ENCODE assay signal across 10 cellular contexts in the genomic region with DNA sequence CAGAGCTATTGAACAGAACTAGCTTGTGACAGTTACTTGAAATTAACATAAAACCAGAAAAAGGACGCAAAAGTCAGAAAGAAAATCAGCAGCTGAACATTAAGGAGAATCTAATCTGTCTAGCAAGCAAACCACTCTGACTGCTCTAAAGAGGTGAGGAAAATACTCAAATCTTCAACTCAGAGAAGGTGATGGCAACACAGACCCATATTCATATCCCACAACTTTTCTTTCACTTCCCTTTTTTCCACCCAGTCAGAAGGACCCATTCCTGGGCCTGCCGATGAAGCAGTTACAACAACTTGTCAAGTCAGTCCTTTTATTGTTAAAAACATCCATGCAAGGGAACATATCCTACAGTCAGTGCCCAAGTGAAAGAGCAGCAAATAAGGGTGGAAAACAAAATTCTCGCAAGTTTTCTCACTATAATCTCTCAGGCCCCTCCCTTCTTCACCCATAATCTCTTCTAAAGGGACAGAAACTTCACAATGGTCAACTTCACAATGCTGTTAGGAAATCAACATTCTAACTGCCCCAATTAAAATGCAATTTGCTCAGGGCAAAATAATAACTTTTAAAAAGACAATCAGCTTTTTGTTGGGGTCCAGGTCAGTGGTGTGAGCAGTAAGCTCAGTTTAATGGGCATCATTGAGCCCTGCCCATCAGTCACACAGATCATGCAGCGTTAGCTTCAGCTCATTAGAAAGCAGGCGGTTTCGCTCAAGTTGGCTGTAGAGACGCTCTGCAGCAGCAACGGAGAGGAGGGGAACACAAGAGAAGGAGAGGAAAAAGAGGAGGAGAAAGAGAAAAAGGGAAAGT. TPM values are rescaled to one million over a fixed set of nuclear protein-coding genes. Genes with fewer than 3 reads are reported as not detected.
DNase-seq lines count a peak whose midpoint lies in the region; ATAC-seq and TF ChIP-seq lines count a peak whose summit lies in the region.
"Had no signal": no experiment of that assay in that cellular context is flagged by ENCODE, and none has a peak within 500 bp of the region (broad histone marks: within the 10 kb centered on the region; RNA-seq: fewer than 3 reads in every experiment).

No MANE protein-coding gene starts in this region.

- peaks cover 66% of the 10 kb centered on the region for H3K4me1 ChIP-seq in CD8-positive, alpha-beta T cell (ENCODE audit: insufficient read depth, low read length)
- peaks cover 16% of the 10 kb centered on the region for H3K4me1 ChIP-seq in HAP-1
- no peaks in the 10 kb centered on the region for H3K4me1 ChIP-seq in mesenchymal stem cell (ENCODE audit: control insufficient read depth, insufficient read depth, low read depth, low read length)

- no peak overlapping the region for H2BK12ac ChIP-seq in mesenchymal stem cell (ENCODE audit: low read length in 2 of 2)

- no peak overlapping the region for H4K8ac ChIP-seq in mesenchymal stem cell (ENCODE audit: low read length)

- no peaks in the 10 kb centered on the region for H3K9me3 Mint-ChIP-seq in CD8-positive, alpha-beta T cell

- H3K4me2 ChIP-seq in mesenchymal stem cell (ENCODE audit: low read length, poor library complexity, severe bottlenecking), result no peak overlapping the region

- H3K9me3 ChIP-seq in CD8-positive, alpha-beta T cell (ENCODE audit: low read length), result no peaks in the 10 kb centered on the region
- H3K9me3 ChIP-seq in HAP-1, result no peaks in the 10 kb centered on the region
- H3K9me3 ChIP-seq in mesenchymal stem cell (ENCODE audit: control insufficient read depth, low read length), result peaks cover 3% of the 10 kb centered on the region

- peaks cover 82% of the 10 kb centered on the region for H3K36me3 Mint-ChIP-seq in CD8-positive, alpha-beta T cell

- no peak overlapping the region for H2BK120ac ChIP-seq in mesenchymal stem cell (ENCODE audit: low read depth, low read length)

- no peak overlapping the region for H3K18ac ChIP-seq in mesenchymal stem cell (ENCODE audit: low read depth in 1 of 2, low read length in 2 of 2)

- ATAC-seq in CD8-positive, alpha-beta T cell, result peak; percentile 3

- in situ Hi-C loops in HAP-1 (cut with MboI; ENCODE audit: low sequenced_read_pairs), result no loop called here

- POLR2A ChIA-PET in CD8-positive, alpha-beta T cell (lab: Charles Lee), result interaction anchor here (0.6 to 3.5 kb wide), 10 partner anchors 9 to 176 kb away, joined by 3 to 27 read pairs (median 4); partner anchors contain the start of gene RPS27

- no peak for DNase-seq in CD8-positive, alpha-beta T cell
- peak; percentile 52 to 53 for DNase-seq in HAP-1 (ENCODE audit: low spot score in 2 of 2)
- DNase-seq in SKM-1 (lab: John Stamatoyannopoulos, UW; ENCODE audit: unreplicated experiment), result peak; percentile 85
- DNase-seq in mesenchymal stem cell, result no peak
- no peak for DNase-seq in AG08396 (ENCODE audit: low spot score)
- no peak for DNase-seq in mesenteric fat pad (ENCODE audit: low spot score)
- DNase-seq in dermis blood vessel endothelial cell, result no peak
- no peak for DNase-seq in middle frontal gyrus (ENCODE audit: extremely low spot score, low spot score)
- DNase-seq: midbrain had no signal

- peaks cover 15% of the 10 kb centered on the region for H3K79me1 ChIP-seq in mesenchymal stem cell (replicated peaks; ENCODE audit: low read length, poor library complexity, severe bottlenecking)

- intact Hi-C loops in CD8-positive, alpha-beta T cell (cut with DNase I, micrococcal nuclease), result loop anchor here in 1 of 2 experiments (2.0 kb wide), 1 partner anchor 62 kb away; the partner anchor contains the start of gene UBAP2L

- peak overlapping the region in 1 of 2 experiments; percentile 17 for H3K14ac ChIP-seq in mesenchymal stem cell (ENCODE audit: low read length in 2 of 2)

- H3K4me3 ChIP-seq in CD8-positive, alpha-beta T cell (ENCODE audit: low read depth, low read length), result peak overlapping the region; percentile 14
- H3K4me3 ChIP-seq in HAP-1 (no peak overlapping the region), mesenchymal stem cell (ENCODE audit: insufficient read depth in 1 of 2, low read depth in 1 of 2, low read length in 2 of 2) (no peak overlapping the region)

- no peak overlapping the region for H2AK5ac ChIP-seq in mesenchymal stem cell (ENCODE audit: low read length, severe bottlenecking)

- H4K91ac ChIP-seq in mesenchymal stem cell (ENCODE audit: low read length), result no peak overlapping the region

- 99% methylated on average over 8 of the region's 8 CpGs for WGBS in mesenchymal stem cell

- H3K4me1 Mint-ChIP-seq in CD8-positive, alpha-beta T cell (ENCODE audit: low read depth), result peaks cover 79% of the 10 kb centered on the region

- no peaks in the 10 kb centered on the region for H3K27me3 ChIP-seq in CD8-positive, alpha-beta T cell (ENCODE audit: insufficient read depth, low read length)
- H3K27me3 ChIP-seq in HAP-1 (ENCODE audit: low read depth) (no peaks in the 10 kb centered on the region), mesenchymal stem cell (ENCODE audit: control insufficient read depth in 1 of 2, insufficient read depth in 1 of 2, low read length in 2 of 2) (no peaks in the 10 kb centered on the region)

- H3K4ac ChIP-seq in mesenchymal stem cell (ENCODE audit: low read depth in 1 of 2, low read length in 2 of 2), result no peak overlapping the region

- no peak for TF ChIP-seq CTCF in CD8-positive, alpha-beta T cell (IDR thresholded peaks at IDR 0.05)

- no peak overlapping the region for H2AFZ ChIP-seq in mesenchymal stem cell (ENCODE audit: low read depth, low read length)

- peak overlapping the region; percentile 7 for H3K9ac ChIP-seq in mesenchymal stem cell (ENCODE audit: low read length)

- H3K23ac ChIP-seq in mesenchymal stem cell (ENCODE audit: low read length in 2 of 2), result no peak overlapping the region

- H2BK15ac ChIP-seq in mesenchymal stem cell (ENCODE audit: low read depth, poor library complexity, severe bottlenecking), result no peak overlapping the region

- peak overlapping the region; percentile 61 for H3K4me3 Mint-ChIP-seq in CD8-positive, alpha-beta T cell

- no peaks in the 10 kb centered on the region for H3K27me3 Mint-ChIP-seq in CD8-positive, alpha-beta T cell (ENCODE audit: low read depth)

- H3K36me3 ChIP-seq in CD8-positive, alpha-beta T cell (ENCODE audit: insufficient read depth, low read length), result peaks cover 44% of the 10 kb centered on the region
- H3K36me3 ChIP-seq in HAP-1 (replicated peaks) (peaks cover 75% of the 10 kb centered on the region), mesenchymal stem cell (ENCODE audit: control insufficient read depth in 1 of 2, insufficient read depth in 2 of 2, low read depth in 1 of 2, low read length in 2 of 2) (peaks cover 29 to 89% of the 10 kb centered on the region in 2 experiments)

- peak overlapping the region; percentile 95 for H3K27ac Mint-ChIP-seq in CD8-positive, alpha-beta T cell

- H3K27ac ChIP-seq in CD8-positive, alpha-beta T cell (ENCODE audit: low read depth, low read length), result peak overlapping the region; percentile 38
- H3K27ac ChIP-seq in mesenchymal stem cell (ENCODE audit: low read length, poor library complexity, severe bottlenecking), result no peak overlapping the region

- H2BK5ac ChIP-seq in mesenchymal stem cell (ENCODE audit: low read depth, low read length, poor library complexity, severe bottlenecking), result no peak overlapping the region

- CTCF ChIA-PET in CD8-positive, alpha-beta T cell (lab: Charles Lee), result interaction anchor here (1.1 to 1.4 kb wide), 4 partner anchors 9 to 176 kb away, joined by 3 to 5 read pairs (median 4); no protein-coding TSS in a partner anchor

RNA-seq across cellular contexts. Expression of gene NUP210L, which starts 3.6 kb away (rescaled TPM):
- total RNA-seq in CD8-positive, alpha-beta T cell, result under 1 TPM in 1 of 2 experiments, not detected in 1; 0.17 TPM
- polyA plus RNA-seq in mesenchymal stem cell (2013, experiment 1 of 2), result 0.01 TPM
- 0.01 TPM for polyA plus RNA-seq in mesenchymal stem cell (2013, experiment 2 of 2)
- total RNA-seq in mesenteric fat pad, result not detected
- 0.09 and 0.17 TPM in 2 replicates for total RNA-seq in dermis blood vessel endothelial cell
- total RNA-seq: epithelial cell of proximal tubule had no signal

RNA-seq across cellular contexts. Expression of gene TPM3, which starts 33.4 kb away (rescaled TPM):
- total RNA-seq in CD8-positive, alpha-beta T cell, result 100 to 1,000 TPM; 341 to 347 TPM
- 332 TPM for polyA plus RNA-seq in mesenchymal stem cell (2013, experiment 1 of 2)
- 336 TPM for polyA plus RNA-seq in mesenchymal stem cell (2013, experiment 2 of 2)
- 294 TPM for total RNA-seq in mesenteric fat pad
- total RNA-seq in dermis blood vessel endothelial cell, result 707 and 1,476 TPM in 2 replicates

RNA-seq across cellular contexts. Expression of gene CFAP141, which starts 47.6 kb away (rescaled TPM):
- not detected for total RNA-seq in CD8-positive, alpha-beta T cell
- polyA plus RNA-seq in mesenchymal stem cell (2013, experiment 1 of 2), result not detected
- not detected for polyA plus RNA-seq in mesenchymal stem cell (2013, experiment 2 of 2)
- total RNA-seq in mesenteric fat pad, result not detected
- total RNA-seq in dermis blood vessel endothelial cell, result not detected in 2 replicates
- total RNA-seq: epithelial cell of proximal tubule had no signal

Comparison
In these comparisons a context has a peak if more than half of its experiments do, and no peak if none do; other contexts are left out.
1. DNase-seq: peak in HAP-1 (2 of 2) and SKM-1 (single experiment); none in CD8-positive, alpha-beta T cell (0 of 7), mesenchymal stem cell (single experiment), AG08396 (single experiment), mesenteric fat pad (single experiment), dermis blood vessel endothelial cell (single experiment) and middle frontal gyrus (single experiment).